In genomic region chr3:141795719-141796435, GRCh38 we compare ENCODE assay signal across 9 cellular contexts. TPM values are rescaled to one million over a fixed set of nuclear protein-coding genes. Genes with fewer than 3 reads are reported as not detected.
DNase-seq lines count a peak whose midpoint lies in the region; ATAC-seq and TF ChIP-seq lines count a peak whose summit lies in the region.
"Had no signal": no experiment of that assay in that cellular context is flagged by ENCODE, and none has a peak within 500 bp of the region (broad histone marks: within the 10 kb centered on the region; RNA-seq: fewer than 3 reads in every experiment).

No MANE protein-coding gene starts in this region.

- no peak for TF ChIP-seq POLR2A in gastrocnemius medialis (IDR thresholded peaks at IDR 0.05)

- H3K4me1 ChIP-seq in gastrocnemius medialis: peaks cover 7 to 15% of the 10 kb centered on the region in 2 donors

- peak overlapping the region; percentile 99 to 100 for H3K27ac Mint-ChIP-seq in T-cell
- peak overlapping the region; percentile 81 to 97 for H3K27ac Mint-ChIP-seq in effector memory CD8-positive, alpha-beta T cell

- no peaks in the 10 kb centered on the region for H3K27me3 Mint-ChIP-seq in T-cell
- H3K27me3 Mint-ChIP-seq in effector memory CD8-positive, alpha-beta T cell: no peaks in the 10 kb centered on the region

- H3K4me3 ChIP-seq in gastrocnemius medialis: no peak overlapping the region

- peak overlapping the region; percentile 88 to 90 (median 89) for H3K4me3 Mint-ChIP-seq in T-cell
- peak overlapping the region; percentile 84 to 87 for H3K4me3 Mint-ChIP-seq in effector memory CD8-positive, alpha-beta T cell

- H3K27ac ChIP-seq in gastrocnemius medialis: no peak overlapping the region
- H3K27ac ChIP-seq: 22Rv1 had no signal

- peak; percentile 37 to 85 for DNase-seq in NCI-H187 (lab: John Stamatoyannopoulos, UW)
- no peak for DNase-seq in NCI-H187 treated with DMSO at 0.1 percent for 48 hours (lab: John Stamatoyannopoulos, UW)
- peak in 27 of 34 experiments; percentile 8 to 45 (median 20) for DNase-seq in T-cell
- DNase-seq in effector memory CD8-positive, alpha-beta T cell: peak; percentile 14 to 42 (median 27)
- peak; percentile 19 to 32 for DNase-seq in gastrocnemius medialis
- DNase-seq in amygdala (lab: John Stamatoyannopoulos, UW): no peak
- DNase-seq in NCI-H69 (lab: John Stamatoyannopoulos, UW): no peak

- POLR2A ChIA-PET in T-cell (lab: Charles Lee): interaction anchor here in 1 of 2 donors (0.8 kb wide), 1 partner anchor 44 kb away, joined by 3 read pairs; no protein-coding TSS in a partner anchor

- peaks cover 56 to 67% (median 57%) of the 10 kb centered on the region in 3 donors for H3K4me1 Mint-ChIP-seq in T-cell
- H3K4me1 Mint-ChIP-seq in effector memory CD8-positive, alpha-beta T cell (ENCODE audit: low read depth in 2 of 2): peaks cover 47 to 54% of the 10 kb centered on the region in 2 donors

- intact Hi-C loops in gastrocnemius medialis (cut with DNase I; ENCODE audit: low total_unique reads): loop anchor here (5.0 kb wide), 1 partner anchor 54 kb away; no protein-coding TSS in a partner anchor

- no peaks in the 10 kb centered on the region for H3K36me3 Mint-ChIP-seq in T-cell
- peaks cover 26% of the 10 kb centered on the region for H3K36me3 Mint-ChIP-seq in effector memory CD8-positive, alpha-beta T cell (ENCODE audit: insufficient read depth)

- no peaks in the 10 kb centered on the region for H3K9me3 Mint-ChIP-seq in T-cell
- H3K9me3 Mint-ChIP-seq in effector memory CD8-positive, alpha-beta T cell: no peaks in the 10 kb centered on the region

- in situ Hi-C loops in gastrocnemius medialis (cut with MboI; ENCODE audit: low sequenced_read_pairs in 4 of 4): no loop called here

- H3K9me3 ChIP-seq in gastrocnemius medialis: no peaks in the 10 kb centered on the region

- H3K27me3 ChIP-seq in gastrocnemius medialis: no peaks in the 10 kb centered on the region

- no peak for TF ChIP-seq CTCF in gastrocnemius medialis (IDR thresholded peaks at IDR 0.05 in 4 of 5, conservative IDR thresholded peaks at IDR 0.05 in 1 of 5)

- ATAC-seq in T-cell (replicated peaks in 1 of 4): peak; percentile 10 to 60 (median 28)
- ATAC-seq in effector memory CD8-positive, alpha-beta T cell (replicated peaks): peak; percentile 52
- peak; percentile 37 to 44 for ATAC-seq in gastrocnemius medialis
- ATAC-seq in GM18511 (IDR thresholded peaks at IDR 0.05; ENCODE audit: unreplicated experiment): no peak

- no peaks in the 10 kb centered on the region for H3K36me3 ChIP-seq in gastrocnemius medialis

- CTCF ChIA-PET in T-cell (lab: Charles Lee): interaction anchor here (0.5 to 2.3 kb wide), 7 partner anchors 14 to 528 kb away, joined by 3 to 16 read pairs (median 3); partner anchors contain the start of gene RNF7 (in 1 of the 2)

RNA-seq across cellular contexts. Expression of gene GRK7, which starts 32.7 kb away (rescaled TPM):
- total RNA-seq in T-cell (under 1 TPM; 0.09 to 0.19 (median 0.15) TPM), gastrocnemius medialis (under 1 TPM in 3 of 4 donors, not detected in 1; 0.16 to 0.85 (median 0.27) TPM)

RNA-seq across cellular contexts. Expression of gene RNF7, which starts 57.8 kb away (rescaled TPM):
- 10 to 100 TPM; 53.5 to 61.2 (median 55.5) TPM for total RNA-seq in T-cell
- 100 to 1,000 TPM in 3 of 4 donors, 10 to 100 TPM in 1; 92.1 to 113 (median 106) TPM for total RNA-seq in gastrocnemius medialis

Comparison
In these comparisons a context has a peak if more than half of its experiments do, and no peak if none do; other contexts are left out.
1. DNase-seq: peak in NCI-H187 (2 of 2), T-cell (27 of 34), effector memory CD8-positive, alpha-beta T cell (3 of 3) and gastrocnemius medialis (2 of 2); none in NCI-H187 treated with DMSO at 0.1 percent for 48 hours (single experiment), amygdala (0 of 56) and NCI-H69 (single experiment).